ENCODE assay signal across 8 cellular contexts in the genomic region with DNA sequence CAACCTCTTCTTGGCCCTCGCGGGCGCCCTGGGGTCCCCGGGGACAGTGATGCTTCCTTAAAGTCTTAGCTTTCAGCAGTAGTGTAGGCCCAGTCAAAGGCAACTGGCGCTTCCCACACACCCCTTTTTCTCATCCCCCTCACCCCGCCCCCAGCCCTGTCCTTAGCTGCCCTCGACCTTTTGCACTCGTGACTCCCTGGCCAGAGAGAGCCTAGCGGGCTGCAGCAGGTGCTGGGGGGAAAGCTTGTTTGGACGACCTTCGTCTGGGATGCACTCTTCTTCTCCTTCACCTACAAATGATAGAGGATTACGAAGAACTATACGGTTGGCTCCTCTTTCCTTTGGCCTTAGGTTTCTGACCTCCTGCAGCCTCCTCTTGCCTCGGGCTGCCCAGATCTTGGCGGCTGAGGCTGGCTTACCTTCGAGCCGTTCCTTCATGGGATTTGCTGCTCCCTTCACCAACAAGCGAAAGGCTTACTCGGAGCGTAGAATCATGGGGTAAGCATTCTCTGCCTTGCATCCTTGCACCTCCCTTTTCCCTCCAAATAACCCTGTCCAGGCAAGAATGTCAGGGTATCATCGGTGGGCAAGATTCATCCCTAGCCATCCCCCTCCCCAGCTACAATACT. TPM values are rescaled to one million over a fixed set of nuclear protein-coding genes. Genes with fewer than 3 reads are reported as not detected.
DNase-seq lines count a peak whose midpoint lies in the region; ATAC-seq and TF ChIP-seq lines count a peak whose summit lies in the region.

No MANE protein-coding gene starts in this region.

- CTCF ChIA-PET in OCI-LY7 (lab: Charles Lee; ENCODE audit: unreplicated experiment) = interaction anchor here (0.6 kb wide), 1 partner anchor 32 kb away, joined by 3 read pairs; no protein-coding TSS in a partner anchor
- CTCF ChIA-PET in naive thymus-derived CD4-positive, alpha-beta T cell (lab: Charles Lee) = interaction anchor here (0.6 to 2.3 kb wide), 8 partner anchors 11 to 196 kb away, joined by 3 to 6 read pairs (median 4); a partner anchor contains a TSS

- no peaks in the 10 kb centered on the region for H3K9me2 ChIP-seq in OCI-LY7 (ENCODE audit: insufficient read depth, low read length)

- TF ChIP-seq CTCF in OCI-LY7 (conservative IDR thresholded peaks at IDR 0.05; ENCODE audit: low read length) (no peak), endothelial cell (IDR thresholded peaks at IDR 0.05; ENCODE audit: unreplicated experiment) (no peak)

- peak; percentile 9 for ATAC-seq in GM21515 (IDR thresholded peaks at IDR 0.05; ENCODE audit: unreplicated experiment)
- ATAC-seq in naive thymus-derived CD4-positive, alpha-beta T cell = no peak

- no TSS peak for BruUV-seq in OCI-LY7 (replicated peaks; lab: Mats Ljungman, UMichigan)

- H3K9me3 ChIP-seq in BLaER1 = no peaks in the 10 kb centered on the region
- H3K9me3 ChIP-seq in OCI-LY7 (ENCODE audit: low read length) = no peaks in the 10 kb centered on the region
- no peaks in the 10 kb centered on the region for H3K9me3 ChIP-seq in naive thymus-derived CD4-positive, alpha-beta T cell (ENCODE audit: control insufficient read depth in 2 of 3, low read length in 3 of 3)

- peak overlapping the region; percentile 32 for H3K27ac Mint-ChIP-seq in endothelial cell (ENCODE audit: unreplicated experiment)
- peak overlapping the region; percentile 75 to 97 (median 84) for H3K27ac Mint-ChIP-seq in naive thymus-derived CD4-positive, alpha-beta T cell

- H4K20me1 ChIP-seq in BLaER1 = no peaks in the 10 kb centered on the region
- no peaks in the 10 kb centered on the region for H4K20me1 ChIP-seq in OCI-LY7 (ENCODE audit: insufficient read depth, low read length)

- H3K4me2 ChIP-seq in BLaER1 = peak overlapping the region; percentile 93
- peak overlapping the region; percentile 72 for H3K4me2 ChIP-seq in OCI-LY7 (ENCODE audit: low read length)

- intact Hi-C loops in OCI-LY7 (cut with micrococcal nuclease; ENCODE audit: unreplicated experiment) = no loop called here
- intact Hi-C loops in naive thymus-derived CD4-positive, alpha-beta T cell (cut with micrococcal nuclease) = loop anchor here (1.0 to 5.0 kb wide), 8 partner anchors 9 to 1165 kb away; a partner anchor contains a TSS

- DNase-seq in OCI-LY7 (ENCODE audit: low spot score) = no peak
- DNase-seq in endothelial cell (ENCODE audit: low spot score) = no peak
- no peak for DNase-seq in naive thymus-derived CD4-positive, alpha-beta T cell
- DNase-seq in CD1c-positive myeloid dendritic cell (ENCODE audit: extremely low spot score) = no peak
- no peak for DNase-seq in putamen (ENCODE audit: low spot score)
- no peak for DNase-seq in activated CD4-positive, CD25-positive, alpha-beta regulatory T cell (lab: John Stamatoyannopoulos, UW)

- peak overlapping the region; percentile 85 for H3K9ac ChIP-seq in BLaER1

- H3K36me3 ChIP-seq in BLaER1 (peaks cover 39% of the 10 kb centered on the region), OCI-LY7 (ENCODE audit: insufficient read depth, low read length) (peaks cover 29% of the 10 kb centered on the region)
- peaks cover 0 to 11% (median 0%) of the 10 kb centered on the region in 3 experiments for H3K36me3 ChIP-seq in naive thymus-derived CD4-positive, alpha-beta T cell (ENCODE audit: control insufficient read depth in 2 of 3, insufficient read depth in 3 of 3, low read length in 3 of 3)

- H2AFZ ChIP-seq in OCI-LY7 (ENCODE audit: low read length) = peak overlapping the region; percentile 42

- H3K27ac ChIP-seq in BLaER1 (peak overlapping the region; percentile 88), OCI-LY7 (ENCODE audit: low read depth, low read length, poor library complexity, severe bottlenecking) (peak overlapping the region; percentile 62)
- peak overlapping the region; percentile 94 for H3K27ac ChIP-seq in naive thymus-derived CD4-positive, alpha-beta T cell (ENCODE audit: low read depth, low read length)

- H3K9me3 Mint-ChIP-seq in endothelial cell (ENCODE audit: unreplicated experiment) = no peaks in the 10 kb centered on the region
- peaks cover 0 to 2% (median 0%) of the 10 kb centered on the region in 11 donors for H3K9me3 Mint-ChIP-seq in naive thymus-derived CD4-positive, alpha-beta T cell

- peaks cover 20% of the 10 kb centered on the region for H3K36me3 Mint-ChIP-seq in endothelial cell (ENCODE audit: low read depth, unreplicated experiment)
- peaks cover 0 to 15% (median 2%) of the 10 kb centered on the region in 5 donors for H3K36me3 Mint-ChIP-seq in naive thymus-derived CD4-positive, alpha-beta T cell

- H3K4me3 ChIP-seq in BLaER1 (peak overlapping the region; percentile 82), OCI-LY7 (ENCODE audit: low read depth, low read length, poor library complexity, severe bottlenecking) (peak overlapping the region; percentile 69)
- H3K4me3 ChIP-seq in naive thymus-derived CD4-positive, alpha-beta T cell (ENCODE audit: low read length) = peak overlapping the region; percentile 88

- H3K4me1 Mint-ChIP-seq in endothelial cell (ENCODE audit: unreplicated experiment) = peaks cover 12% of the 10 kb centered on the region
- peaks cover 0 to 22% (median 20%) of the 10 kb centered on the region in 7 donors for H3K4me1 Mint-ChIP-seq in naive thymus-derived CD4-positive, alpha-beta T cell

- POLR2A ChIA-PET in OCI-LY7 (lab: Charles Lee) = interaction anchor here (0.6 to 1.5 kb wide), 8 partner anchors 8 to 276 kb away, joined by 3 to 7 read pairs (median 4); a partner anchor contains a TSS
- POLR2A ChIA-PET in naive thymus-derived CD4-positive, alpha-beta T cell (lab: Charles Lee) = interaction anchor here (1.0 to 2.0 kb wide), 11 partner anchors 9 to 201 kb away, joined by 3 to 16 read pairs (median 5); a partner anchor contains a TSS

- peaks cover 25% of the 10 kb centered on the region for H3K4me1 ChIP-seq in BLaER1
- peaks cover 16% of the 10 kb centered on the region for H3K4me1 ChIP-seq in OCI-LY7 (ENCODE audit: insufficient read depth, low read length, poor library complexity, severe bottlenecking)
- peaks cover 0 to 8% of the 10 kb centered on the region in 2 donors for H3K4me1 ChIP-seq in naive thymus-derived CD4-positive, alpha-beta T cell (ENCODE audit: control insufficient read depth in 2 of 2, insufficient read depth in 2 of 2, low read length in 2 of 2)

- no peaks in the 10 kb centered on the region for H3K79me2 ChIP-seq in OCI-LY7 (ENCODE audit: insufficient read depth, low read depth, low read length)

- H3K4me3 Mint-ChIP-seq in endothelial cell (ENCODE audit: unreplicated experiment) = peak overlapping the region; percentile 74
- H3K4me3 Mint-ChIP-seq in naive thymus-derived CD4-positive, alpha-beta T cell = peak overlapping the region; percentile 80 to 100 (median 92)

- peaks cover 2% of the 10 kb centered on the region for H3K27me3 Mint-ChIP-seq in endothelial cell (ENCODE audit: unreplicated experiment)
- H3K27me3 Mint-ChIP-seq in naive thymus-derived CD4-positive, alpha-beta T cell = no peaks in the 10 kb centered on the region

- no peaks in the 10 kb centered on the region for H3K27me3 ChIP-seq in BLaER1
- no peaks in the 10 kb centered on the region for H3K27me3 ChIP-seq in naive thymus-derived CD4-positive, alpha-beta T cell (ENCODE audit: control insufficient read depth in 2 of 2, insufficient read depth in 2 of 2, low read length in 2 of 2)

RNA-seq across cellular contexts. Expression of a gene that starts 0.8 kb away (rescaled TPM):
- total RNA-seq in OCI-LY7 (2014; rRNA removed; shearing (Covaris generic)) = 15.8 and 22.1 TPM in 2 replicates
- total RNA-seq in OCI-LY7 (2022) = 20.6 and 28.9 TPM in 2 replicates
- total RNA-seq in endothelial cell (ENCODE audit: unreplicated experiment) = 20.3 TPM
- total RNA-seq in naive thymus-derived CD4-positive, alpha-beta T cell = 10 to 100 TPM; 22.5 to 39.4 (median 31.5) TPM
- polyA plus RNA-seq in naive thymus-derived CD4-positive, alpha-beta T cell = 10 to 100 TPM in 1 of 2 donors, 1 to 10 TPM in 1; 9.7 to 11.5 TPM

RNA-seq across cellular contexts. Expression of a gene that starts 9.4 kb away (rescaled TPM):
- total RNA-seq in OCI-LY7 (2014; rRNA removed; shearing (Covaris generic)) = 7.0 and 11.7 TPM in 2 replicates
- 35.0 and 35.6 TPM in 2 replicates for total RNA-seq in OCI-LY7 (2022)
- 48.5 TPM for total RNA-seq in endothelial cell (ENCODE audit: unreplicated experiment)
- total RNA-seq in naive thymus-derived CD4-positive, alpha-beta T cell = 10 to 100 TPM; 26.9 to 64.4 (median 40.7) TPM
- 1 to 10 TPM; 5.1 to 8.2 TPM for polyA plus RNA-seq in naive thymus-derived CD4-positive, alpha-beta T cell

RNA-seq across cellular contexts. Expression of a gene that starts 32.6 kb away (rescaled TPM):
- total RNA-seq in OCI-LY7 (2014; rRNA removed; shearing (Covaris generic)) = 150 and 154 TPM in 2 replicates
- total RNA-seq in OCI-LY7 (2022) = 262 and 281 TPM in 2 replicates
- 187 TPM for total RNA-seq in endothelial cell (ENCODE audit: unreplicated experiment)
- 100 to 1,000 TPM; 126 to 241 (median 167) TPM for total RNA-seq in naive thymus-derived CD4-positive, alpha-beta T cell
- polyA plus RNA-seq in naive thymus-derived CD4-positive, alpha-beta T cell = 10 to 100 TPM; 57.6 to 79.9 TPM

RNA-seq across cellular contexts. Expression of a gene that starts 37.7 kb away (rescaled TPM):
- total RNA-seq in OCI-LY7 (2014; rRNA removed; shearing (Covaris generic)) = 0.76 and 2.5 TPM in 2 replicates
- total RNA-seq in OCI-LY7 (2022) (1.2 and 1.4 TPM in 2 replicates), endothelial cell (ENCODE audit: unreplicated experiment) (not detected)
- 1 to 10 TPM in 1 of 5 experiments, under 1 TPM in 2, not detected in 2; 0.43 to 1.2 (median 0.77) TPM for total RNA-seq in naive thymus-derived CD4-positive, alpha-beta T cell
- not detected for polyA plus RNA-seq in naive thymus-derived CD4-positive, alpha-beta T cell

RNA-seq across cellular contexts. Expression of a gene that starts 43.4 kb away (rescaled TPM):
- total RNA-seq in OCI-LY7 (2014; rRNA removed; shearing (Covaris generic)) = 37.5 and 46.0 TPM in 2 replicates
- total RNA-seq in OCI-LY7 (2022) (54.1 and 61.1 TPM in 2 replicates), endothelial cell (ENCODE audit: unreplicated experiment) (19.8 TPM)
- total RNA-seq in naive thymus-derived CD4-positive, alpha-beta T cell = 10 to 100 TPM in 3 of 5 experiments, 1 to 10 TPM in 2; 9.2 to 61.2 (median 11.8) TPM
- 1 to 10 TPM; 1.0 to 1.6 TPM for polyA plus RNA-seq in naive thymus-derived CD4-positive, alpha-beta T cell
